ENCODE assay signal across 9 cellular contexts in genomic region chr2:215619022-215619958, GRCh38.
DNase-seq lines count a peak whose midpoint lies in the region; ATAC-seq, FAIRE-seq and TF ChIP-seq lines count a peak whose summit lies in the region.
"Had no signal": no experiment of that assay in that cellular context is flagged by ENCODE, and none has a peak within 500 bp of the region (broad histone marks: within the 10 kb centered on the region; RNA-seq: fewer than 3 reads in every experiment).

No MANE protein-coding gene starts in this region.

- H3K4me3 ChIP-seq in astrocyte (ENCODE audit: insufficient read depth, low read depth, low read length), result no peak overlapping the region

- peak overlapping the region; percentile 59 for H3K4me2 ChIP-seq in astrocyte (ENCODE audit: low read length)

- H3K4me1 ChIP-seq in astrocyte (ENCODE audit: insufficient read depth, low read length), result peaks cover 19% of the 10 kb centered on the region

- no peaks in the 10 kb centered on the region for H3K27me3 Mint-ChIP-seq in astrocyte (ENCODE audit: low read depth, unreplicated experiment)

- peak overlapping the region; percentile 11 for H3K4me3 Mint-ChIP-seq in astrocyte (ENCODE audit: unreplicated experiment)

- peaks cover 34% of the 10 kb centered on the region for H3K4me1 Mint-ChIP-seq in astrocyte (ENCODE audit: low read depth, unreplicated experiment)

- H3K27me3 ChIP-seq in astrocyte (ENCODE audit: insufficient read depth, low read length), result no peaks in the 10 kb centered on the region

- H3K27ac ChIP-seq in astrocyte (ENCODE audit: low read depth, low read length), result peak overlapping the region; percentile 56

- H3K36me3 ChIP-seq in astrocyte (ENCODE audit: insufficient read depth, low read length), result no peaks in the 10 kb centered on the region

- FAIRE-seq in astrocyte (lab: Jason Lieb, UNC), result no peak
- FAIRE-seq: A204.1 had no signal

- no peaks in the 10 kb centered on the region for H3K79me2 ChIP-seq in astrocyte (ENCODE audit: insufficient read depth, low read length)

- ATAC-seq in omental fat pad (ENCODE audit: low FRiP score) (peak; percentile 57), HG03469 (IDR thresholded peaks at IDR 0.05; ENCODE audit: unreplicated experiment) (no peak), GM21576 (IDR thresholded peaks at IDR 0.05; ENCODE audit: unreplicated experiment) (no peak)

- no peaks in the 10 kb centered on the region for H3K9me3 ChIP-seq in astrocyte (ENCODE audit: insufficient read depth, low read depth, low read length)

- peaks cover 1% of the 10 kb centered on the region for H3K36me3 Mint-ChIP-seq in astrocyte (ENCODE audit: low read depth, unreplicated experiment)

- peak overlapping the region; percentile 81 for H3K27ac Mint-ChIP-seq in astrocyte (ENCODE audit: unreplicated experiment)

- DNase-seq in NCI-H2081 (lab: John Stamatoyannopoulos, UW) (peak; percentile 15 to 29), NCI-H2081 treated with DMSO at 0.1 percent for 48 hours (lab: John Stamatoyannopoulos, UW) (no peak), NCI-H2171 treated with DMSO at 0.1 percent for 48 hours (lab: John Stamatoyannopoulos, UW) (peak; percentile 98), astrocyte (ENCODE audit: low read depth) (peak; percentile 94), omental fat pad (ENCODE audit: low spot score) (no peak), GM03348 (ENCODE audit: low spot score) (no peak)

- H4K20me1 ChIP-seq in astrocyte (ENCODE audit: insufficient read depth, low read length), result no peaks in the 10 kb centered on the region

- H3K9me3 Mint-ChIP-seq in astrocyte (ENCODE audit: unreplicated experiment), result peaks cover 5% of the 10 kb centered on the region

- H2AFZ ChIP-seq in astrocyte (ENCODE audit: low read depth, low read length), result peak overlapping the region; percentile 7

- H3K9ac ChIP-seq in astrocyte (ENCODE audit: low read length), result peak overlapping the region; percentile 26

- TF ChIP-seq CTCF in astrocyte (IDR thresholded peaks at IDR 0.05; ENCODE audit: insufficient read depth, low read depth, low read length) (no peak), omental fat pad (IDR thresholded peaks at IDR 0.05) (no peak)

Comparison
In these comparisons a context has a peak if more than half of its experiments do, and no peak if none do; other contexts are left out.
1. DNase-seq: peak in NCI-H2081 (2 of 2), NCI-H2171 treated with DMSO at 0.1 percent for 48 hours (single experiment) and astrocyte (single experiment); none in NCI-H2081 treated with DMSO at 0.1 percent for 48 hours (single experiment), omental fat pad (single experiment) and GM03348 (single experiment).